21 cellular contexts compared by ENCODE assay signal in genomic region chr12:82783456-82783855, GRCh38.
DNase-seq lines count a peak whose midpoint lies in the region; ATAC-seq lines count a peak whose summit lies in the region.
"Had no signal": no experiment of that assay in that cellular context is flagged by ENCODE, and none has a peak within 500 bp of the region (broad histone marks: within the 10 kb centered on the region; RNA-seq: fewer than 3 reads in every experiment).

No MANE protein-coding gene starts in this region.

- H3K18ac ChIP-seq in mesendoderm (ENCODE audit: low read length) = peak overlapping the region; percentile 51

- no peak overlapping the region for H2AK5ac ChIP-seq in mesendoderm (ENCODE audit: low read length)

- no peak overlapping the region for H4K8ac ChIP-seq in mesendoderm (ENCODE audit: low read depth, low read length)

- peaks cover 2% of the 10 kb centered on the region for H3K4me1 ChIP-seq in mesendoderm (ENCODE audit: control insufficient read depth, low read depth, low read length)
- H3K4me1 ChIP-seq: BLaER1, SJCRH30 had no signal

- H3K23ac ChIP-seq in mesendoderm (ENCODE audit: low read length) = no peak overlapping the region

- WGBS in mesendoderm (ENCODE audit: extremely low coverage, insufficient coverage, low lambda C conversion rate) = no CpG with 5 or more reads among the region's 2 CpGs

- no peak overlapping the region for H2BK15ac ChIP-seq in mesendoderm (replicated peaks; ENCODE audit: low read depth)

- H3K56ac ChIP-seq in mesendoderm (ENCODE audit: low read length) = no peak overlapping the region

- intact Hi-C loops in left colon (cut with DNase I, micrococcal nuclease) = no loop called here

- H3K4me3 ChIP-seq in mesendoderm (ENCODE audit: low read length) = no peak overlapping the region
- H3K4me3 ChIP-seq: BLaER1, PC-9, SJCRH30 had no signal

- peak; percentile 75 for ATAC-seq in GM18502 (IDR thresholded peaks at IDR 0.05; ENCODE audit: poor library complexity, unreplicated experiment)
- ATAC-seq in left colon = no peak
- ATAC-seq: HepG2, Right ventricle myocardium inferior had no signal

- no peaks in the 10 kb centered on the region for H3K27me3 ChIP-seq in mesendoderm (ENCODE audit: insufficient read depth, low read length, poor library complexity)
- H3K27me3 ChIP-seq: BLaER1, SJCRH30 had no signal

- H3K27ac ChIP-seq in angular gyrus (ENCODE audit: low read depth, low read length) = peak overlapping the region; percentile 96
- no peak overlapping the region for H3K27ac ChIP-seq in mesendoderm (ENCODE audit: low read depth, low read length)
- peak overlapping the region; percentile 93 for H3K27ac ChIP-seq in temporal lobe (ENCODE audit: low read depth, low read length)
- H3K27ac ChIP-seq: BLaER1, PC-9, SJCRH30 had no signal

- H3K9ac ChIP-seq in mesendoderm (ENCODE audit: low read length) = no peak overlapping the region
- H3K9ac ChIP-seq: BLaER1 had no signal

- H3K36me3 ChIP-seq in mesendoderm (ENCODE audit: control insufficient read depth, insufficient read depth, low read length) = no peaks in the 10 kb centered on the region
- H3K36me3 ChIP-seq: BLaER1, SJCRH30 had no signal

- DNase-seq in mesendoderm = no peak
- no peak for DNase-seq in C1 segment of cervical spinal cord (lab: John Stamatoyannopoulos, UW)
- DNase-seq in SK-N-DZ (ENCODE audit: low spot score) = no peak
- DNase-seq in left colon = no peak
- DNase-seq: CD4-positive, alpha-beta T cell; Kasumi-1; MV-4-11; NCI-H1105; NCI-H1436 treated with DMSO at 0.1 percent for 48 hours; NCI-H187 treated with DMSO at 0.1 percent for 48 hours; NCI-H2107; NCI-H524; NCI-H774; PC-9; SJCRH30 had no signal

- no peak overlapping the region for H2BK120ac ChIP-seq in mesendoderm (ENCODE audit: low read depth, low read length)

- H3K79me2 ChIP-seq in mesendoderm (ENCODE audit: control insufficient read depth, insufficient read depth, low read length) = no peaks in the 10 kb centered on the region

- H3K4ac ChIP-seq in mesendoderm (ENCODE audit: low read depth, low read length) = no peak overlapping the region

- H2BK5ac ChIP-seq in mesendoderm (ENCODE audit: low read length) = no peak overlapping the region

- H3K4me2 ChIP-seq in mesendoderm (ENCODE audit: low read length) = no peak overlapping the region
- H3K4me2 ChIP-seq: BLaER1, PC-9 had no signal

- H3K79me1 ChIP-seq in mesendoderm (ENCODE audit: low read length) = no peaks in the 10 kb centered on the region

- H4K5ac ChIP-seq in mesendoderm (ENCODE audit: low read length) = no peak overlapping the region
